Comparison of ENCODE assay signal across 17 cellular contexts in genomic region chr6:75379536-75379935, GRCh38.
DNase-seq lines count a peak whose midpoint lies in the region; ATAC-seq and TF ChIP-seq lines count a peak whose summit lies in the region.
"Had no signal": no experiment of that assay in that cellular context is flagged by ENCODE, and none has a peak within 500 bp of the region (broad histone marks: within the 10 kb centered on the region; RNA-seq: fewer than 3 reads in every experiment).

No MANE protein-coding gene starts in this region.

- H3K4me3 Mint-ChIP-seq in GM23338, result no peak overlapping the region
- H3K4me3 Mint-ChIP-seq in neural progenitor cell, result no peak overlapping the region
- H3K4me3 Mint-ChIP-seq: B cell; CD4-positive, alpha-beta T cell; CD8-positive, alpha-beta T cell had no signal

- no peaks in the 10 kb centered on the region for H3K27me3 ChIP-seq in GM23338 (ENCODE audit: insufficient read depth)
- no peaks in the 10 kb centered on the region for H3K27me3 ChIP-seq in neural progenitor cell
- no peaks in the 10 kb centered on the region for H3K27me3 ChIP-seq in trophoblast cell (ENCODE audit: insufficient read depth, low read length)
- H3K27me3 ChIP-seq in suprapubic skin, result no peaks in the 10 kb centered on the region
- H3K27me3 ChIP-seq: BLaER1 treated with 17β-estradiol and CSF1 and Interleukin-3, amounts not matched to agents 10 nM and 100 nM had no signal

- H3K36me3 Mint-ChIP-seq in GM23338 (ENCODE audit: low read depth) (no peaks in the 10 kb centered on the region), neural progenitor cell (no peaks in the 10 kb centered on the region)
- H3K36me3 Mint-ChIP-seq: CD8-positive, alpha-beta T cell had no signal

- H2AFZ ChIP-seq in GM23338, result peak overlapping the region; percentile 64; the same call in 1 of the 2 replicates
- peak overlapping the region; percentile 55 for H2AFZ ChIP-seq in neural progenitor cell (replicated peaks)
- H2AFZ ChIP-seq in trophoblast cell (ENCODE audit: insufficient read depth, low read length, poor library complexity), result no peak overlapping the region

- H3K36me3 ChIP-seq in GM23338 (ENCODE audit: insufficient read depth), result no peaks in the 10 kb centered on the region
- H3K36me3 ChIP-seq in neural progenitor cell, result no peaks in the 10 kb centered on the region
- no peaks in the 10 kb centered on the region for H3K36me3 ChIP-seq in trophoblast cell (ENCODE audit: control insufficient read depth in 1 of 2, insufficient read depth in 2 of 2, low read length in 2 of 2)
- H3K36me3 ChIP-seq in suprapubic skin, result no peaks in the 10 kb centered on the region
- H3K36me3 ChIP-seq: BLaER1 treated with 17β-estradiol and CSF1 and Interleukin-3, amounts not matched to agents 10 nM and 100 nM had no signal

- H3K23ac ChIP-seq in trophoblast cell (ENCODE audit: low read length), result no peak overlapping the region

- H2AK5ac ChIP-seq in trophoblast cell (ENCODE audit: low read length), result no peak overlapping the region

- H3K4me3 ChIP-seq in GM23338, result no peak overlapping the region
- H3K4me3 ChIP-seq in neural progenitor cell, result no peak overlapping the region
- no peak overlapping the region for H3K4me3 ChIP-seq in trophoblast cell (ENCODE audit: low read depth, low read length)
- no peak overlapping the region for H3K4me3 ChIP-seq in suprapubic skin
- H3K4me3 ChIP-seq: A549; BLaER1 treated with 17β-estradiol and CSF1 and Interleukin-3, amounts not matched to agents 10 nM and 100 nM had no signal

- H3K9me3 Mint-ChIP-seq in GM23338, result no peaks in the 10 kb centered on the region
- no peaks in the 10 kb centered on the region for H3K9me3 Mint-ChIP-seq in neural progenitor cell
- H3K9me3 Mint-ChIP-seq: CD4-positive, alpha-beta T cell; CD8-positive, alpha-beta T cell had no signal

- no peaks in the 10 kb centered on the region for H3K9me3 ChIP-seq in neural progenitor cell (ENCODE audit: low read depth)
- H3K9me3 ChIP-seq in trophoblast cell (ENCODE audit: insufficient read depth, low read depth, low read length), result no peaks in the 10 kb centered on the region
- H3K9me3 ChIP-seq in suprapubic skin, result no peaks in the 10 kb centered on the region
- H3K9me3 ChIP-seq: A549; BLaER1 treated with 17β-estradiol and CSF1 and Interleukin-3, amounts not matched to agents 10 nM and 100 nM; Caco-2 had no signal

- peaks cover 3% of the 10 kb centered on the region for H3K79me1 ChIP-seq in trophoblast cell (ENCODE audit: low read length)

- H3F3A ChIP-seq in GM23338 (replicated peaks; ENCODE audit: low read depth), result no peaks in the 10 kb centered on the region
- peaks cover 46% of the 10 kb centered on the region for H3F3A ChIP-seq in neural progenitor cell (ENCODE audit: low read depth)

- H3K27ac Mint-ChIP-seq in GM23338 (no peak overlapping the region), neural progenitor cell (no peak overlapping the region)
- H3K27ac Mint-ChIP-seq: B cell; CD4-positive, alpha-beta T cell; CD8-positive, alpha-beta T cell had no signal

- H3K27ac ChIP-seq in GM23338 (ENCODE audit: low read depth) (no peak overlapping the region), neural progenitor cell (no peak overlapping the region), trophoblast cell (ENCODE audit: low read depth, low read length) (peak overlapping the region; percentile 49), suprapubic skin (no peak overlapping the region)
- H3K27ac ChIP-seq: 22Rv1; BLaER1 treated with 17β-estradiol and CSF1 and Interleukin-3, amounts not matched to agents 10 nM and 100 nM; C4-2B had no signal

- H3K27me3 Mint-ChIP-seq in GM23338 (ENCODE audit: insufficient read depth, low read depth, poor library complexity) (no peaks in the 10 kb centered on the region), neural progenitor cell (ENCODE audit: insufficient read depth, low read depth) (no peaks in the 10 kb centered on the region)
- H3K27me3 Mint-ChIP-seq: CD4-positive, alpha-beta T cell had no signal

- TF ChIP-seq EP300 in suprapubic skin (IDR thresholded peaks at IDR 0.05), result no peak

- H4K12ac ChIP-seq in trophoblast cell (ENCODE audit: low read depth, low read length), result peak overlapping the region; percentile 7

- H3K4ac ChIP-seq in trophoblast cell (ENCODE audit: low read depth, low read length), result no peak overlapping the region

- H4K20me1 ChIP-seq in GM23338 (replicated peaks; ENCODE audit: insufficient read depth) (no peaks in the 10 kb centered on the region), neural progenitor cell (ENCODE audit: low read depth) (no peaks in the 10 kb centered on the region)
- H4K20me1 ChIP-seq: BLaER1 treated with 17β-estradiol and CSF1 and Interleukin-3, amounts not matched to agents 10 nM and 100 nM had no signal

- TF ChIP-seq POLR2A in suprapubic skin (IDR thresholded peaks at IDR 0.05), result no peak

- peaks cover 38% of the 10 kb centered on the region for H3K4me1 Mint-ChIP-seq in GM23338
- peaks cover 52% of the 10 kb centered on the region for H3K4me1 Mint-ChIP-seq in neural progenitor cell
- H3K4me1 Mint-ChIP-seq: B cell had no signal

- peaks cover 33% of the 10 kb centered on the region for H3K4me1 ChIP-seq in GM23338 (ENCODE audit: insufficient read depth)
- peaks cover 62% of the 10 kb centered on the region for H3K4me1 ChIP-seq in neural progenitor cell
- peaks cover 5 to 15% of the 10 kb centered on the region in 2 experiments for H3K4me1 ChIP-seq in trophoblast cell (ENCODE audit: control insufficient read depth in 1 of 2, insufficient read depth in 2 of 2, low read length in 2 of 2)
- H3K4me1 ChIP-seq in suprapubic skin, result no peaks in the 10 kb centered on the region
- H3K4me1 ChIP-seq: Caco-2 had no signal

- peak overlapping the region; percentile 82 for H2BK12ac ChIP-seq in trophoblast cell (ENCODE audit: low read length)

- H4K91ac ChIP-seq in trophoblast cell (ENCODE audit: low read depth, low read length), result peak overlapping the region; percentile 89

- no peak overlapping the region for H3K4me2 ChIP-seq in GM23338
- H3K4me2 ChIP-seq in neural progenitor cell, result no peak overlapping the region
- no peak overlapping the region for H3K4me2 ChIP-seq in trophoblast cell (ENCODE audit: low read length)
- H3K4me2 ChIP-seq: A549; BLaER1 treated with 17β-estradiol and CSF1 and Interleukin-3, amounts not matched to agents 10 nM and 100 nM had no signal

- TF ChIP-seq CTCF in GM23338 (conservative IDR thresholded peaks at IDR 0.05; ENCODE audit: low read depth in 2 of 2), result no peak
- no peak for TF ChIP-seq CTCF in neural progenitor cell (IDR thresholded peaks at IDR 0.05)
- TF ChIP-seq CTCF in suprapubic skin (IDR thresholded peaks at IDR 0.05), result no peak

- peak overlapping the region; percentile 43 for H4K8ac ChIP-seq in trophoblast cell (ENCODE audit: low read depth, low read length)

- peak overlapping the region; percentile 88 for H2BK5ac ChIP-seq in trophoblast cell (ENCODE audit: low read depth, low read length, poor library complexity)

- H3K18ac ChIP-seq in trophoblast cell (ENCODE audit: low read length), result no peak overlapping the region

- H2BK120ac ChIP-seq in trophoblast cell (ENCODE audit: insufficient read depth, low read length, poor library complexity), result peak overlapping the region; percentile 31

- intact Hi-C loops in cardiac septum (cut with DNase I), result no loop called here

- no peak for ATAC-seq in GM23338
- ATAC-seq: A549; CD8-positive, alpha-beta T cell had no signal

- no peak overlapping the region for H3K9ac ChIP-seq in neural progenitor cell
- no peak overlapping the region for H3K9ac ChIP-seq in trophoblast cell (ENCODE audit: low read length)
- H3K9ac ChIP-seq: BLaER1 treated with 17β-estradiol and CSF1 and Interleukin-3, amounts not matched to agents 10 nM and 100 nM had no signal

- DNase-seq in GM23338 (ENCODE audit: low spot score) (no peak), neural progenitor cell (ENCODE audit: low spot score) (no peak), trophoblast cell (peak; percentile 62 to 74), suprapubic skin (ENCODE audit: low spot score in 2 of 2) (no peak), cardiac septum (ENCODE audit: low spot score) (no peak)
- DNase-seq: AML-193; Caco-2; Calu3; CD4-positive, alpha-beta T cell; CD8-positive, alpha-beta T cell; DMS79 treated with DMSO at 0.1 percent for 48 hours; GF-D8 had no signal

- no CpG with 5 or more reads among the region's 4 CpGs for WGBS in trophoblast cell (ENCODE audit: extremely low coverage, insufficient coverage, insufficient read length)
- 85% methylated on average over 4 of the region's 4 CpGs for WGBS in suprapubic skin

- H3K9me2 ChIP-seq in GM23338 (ENCODE audit: insufficient read depth), result no peaks in the 10 kb centered on the region

- H3K14ac ChIP-seq in trophoblast cell (ENCODE audit: low read length), result peak overlapping the region; percentile 85

- no peaks in the 10 kb centered on the region for H3K79me2 ChIP-seq in GM23338 (replicated peaks; ENCODE audit: insufficient read depth)
- H3K79me2 ChIP-seq in neural progenitor cell (ENCODE audit: low read depth), result no peaks in the 10 kb centered on the region
- H3K79me2 ChIP-seq in trophoblast cell (ENCODE audit: control insufficient read depth, insufficient read depth, low read length, poor library complexity), result no peaks in the 10 kb centered on the region

TF ChIP-seq in GM23338, 12 proteins besides CTCF, POLR2A, EP300 and RAD21:
- TF ChIP-seq ETS1 (IDR thresholded peaks at IDR 0.05) (no peak), NANOG (IDR thresholded peaks at IDR 0.05; ENCODE audit: borderline replicate concordance) (no peak)

Comparison
In these comparisons a context has a peak if more than half of its experiments do, and no peak if none do; other contexts are left out.
1. DNase-seq: peak in trophoblast cell (2 of 2); none in GM23338 (single experiment), neural progenitor cell (single experiment), suprapubic skin (0 of 2) and cardiac septum (single experiment).